ENCODE assay signal across 9 cellular contexts in genomic region chr2:188788621-188789020, GRCh38.
DNase-seq lines count a peak whose midpoint lies in the region; ATAC-seq, FAIRE-seq and TF ChIP-seq lines count a peak whose summit lies in the region.
"Had no signal": no experiment of that assay in that cellular context is flagged by ENCODE, and none has a peak within 500 bp of the region (broad histone marks: within the 10 kb centered on the region; RNA-seq: fewer than 3 reads in every experiment).

No MANE protein-coding gene starts in this region.

- H3K79me2 ChIP-seq in endothelial cell of umbilical vein (ENCODE audit: control insufficient read depth, insufficient read depth, low read length): no peaks in the 10 kb centered on the region

- no peaks in the 10 kb centered on the region for H3K36me3 Mint-ChIP-seq in immature natural killer cell
- H3K36me3 Mint-ChIP-seq in activated naive CD4-positive, alpha-beta T cell treated with anti-CD3 and anti-CD28 coated beads, Interleukin-2, amount 50 U/mL, for 72 hours: no peaks in the 10 kb centered on the region

- dilution Hi-C loops in endothelial cell of umbilical vein (cut with MboI; ENCODE audit: extremely low pct_ligation_motif_present, low sequenced_read_pairs): no loop called here

- peak; percentile 9 for DNase-seq in DMS 273 (lab: John Stamatoyannopoulos, UW; ENCODE audit: unreplicated experiment)
- no peak for DNase-seq in DMS 273 treated with DMSO at 0.1 percent for 48 hours (lab: John Stamatoyannopoulos, UW)
- DNase-seq in endothelial cell of umbilical vein (ENCODE audit: low read depth, low spot score): peak; percentile 91
- DNase-seq in mucosa of descending colon: peak in 1 of 3 donors; percentile 53
- DNase-seq in urothelium cell line (ENCODE audit: low spot score): peak; percentile 47
- no peak for DNase-seq in immature natural killer cell
- DNase-seq in activated naive CD4-positive, alpha-beta T cell treated with anti-CD3 and anti-CD28 coated beads, Interleukin-2, amount 50 U/mL, for 72 hours (ENCODE audit: low spot score in 2 of 2): no peak

- peak; percentile 71 for FAIRE-seq in endothelial cell of umbilical vein (lab: Jason Lieb, UNC)
- FAIRE-seq in urothelium cell line (lab: Jason Lieb, UNC): no peak

- peak overlapping the region; percentile 62 for H2AFZ ChIP-seq in endothelial cell of umbilical vein (ENCODE audit: low read depth, low read length)

- no peak overlapping the region for H3K4me3 Mint-ChIP-seq in immature natural killer cell

- intact Hi-C loops in endothelial cell of umbilical vein (cut with micrococcal nuclease): no loop called here
- intact Hi-C loops in mucosa of descending colon (cut with DNase I, micrococcal nuclease): loop anchor here in 1 of 2 donors (5.0 kb wide), 2 partner anchors 189 to 261 kb away; no protein-coding TSS in a partner anchor

- peak overlapping the region in 1 of 3 experiments; percentile 11 for H3K4me3 ChIP-seq in endothelial cell of umbilical vein (replicated peaks in 1 of 3; ENCODE audit: insufficient read depth in 1 of 3, low read depth in 1 of 3, low read length in 3 of 3)
- no peak overlapping the region for H3K4me3 ChIP-seq in mucosa of descending colon

- H3K36me3 ChIP-seq in endothelial cell of umbilical vein (ENCODE audit: control insufficient read depth in 2 of 2, extremely low read depth in 1 of 2, insufficient read depth in 2 of 2, low read length in 2 of 2) (no peaks in the 10 kb centered on the region), mucosa of descending colon (ENCODE audit: low read depth) (no peaks in the 10 kb centered on the region)

- H3K4me1 ChIP-seq in endothelial cell of umbilical vein (ENCODE audit: control insufficient read depth, extremely low read depth, insufficient read depth, low read length) (peaks cover 26% of the 10 kb centered on the region), mucosa of descending colon (ENCODE audit: low read depth) (no peaks in the 10 kb centered on the region)

- POLR2A ChIA-PET in endothelial cell of umbilical vein (lab: Charles Lee): no interaction called here

- H3K9me3 ChIP-seq in endothelial cell of umbilical vein (replicated peaks; ENCODE audit: control insufficient read depth, insufficient read depth, low read length) (no peaks in the 10 kb centered on the region), mucosa of descending colon (no peaks in the 10 kb centered on the region)

- BruUV-seq in endothelial cell of umbilical vein (replicated peaks; lab: Mats Ljungman, UMichigan): no TSS peak

- H3K27ac Mint-ChIP-seq in immature natural killer cell: no peak overlapping the region
- H3K27ac Mint-ChIP-seq in activated naive CD4-positive, alpha-beta T cell treated with anti-CD3 and anti-CD28 coated beads, Interleukin-2, amount 50 U/mL, for 72 hours: no peak overlapping the region

- H3K9me1 ChIP-seq in endothelial cell of umbilical vein (replicated peaks; ENCODE audit: control insufficient read depth, extremely low read depth, insufficient read depth, low read length): no peaks in the 10 kb centered on the region

- H3K9me3 Mint-ChIP-seq in immature natural killer cell: peaks cover 4 to 35% (median 15%) of the 10 kb centered on the region in 6 donors
- no peaks in the 10 kb centered on the region for H3K9me3 Mint-ChIP-seq in activated naive CD4-positive, alpha-beta T cell treated with anti-CD3 and anti-CD28 coated beads, Interleukin-2, amount 50 U/mL, for 72 hours

- peak overlapping the region; percentile 78 for H3K4me2 ChIP-seq in endothelial cell of umbilical vein (ENCODE audit: insufficient read depth, low read length)

- peaks cover 0 to 2% (median 0%) of the 10 kb centered on the region in 3 donors for H3K27me3 Mint-ChIP-seq in immature natural killer cell (ENCODE audit: low read depth in 3 of 3)

- H3K9ac ChIP-seq in endothelial cell of umbilical vein (replicated peaks; ENCODE audit: extremely low read depth, insufficient read depth, low read length): peak overlapping the region; percentile 46

- CTCF ChIA-PET in endothelial cell of umbilical vein (lab: Charles Lee): interaction anchor here (0.9 to 2.2 kb wide), 6 partner anchors 23 to 195 kb away, joined by 3 to 19 read pairs (median 4); no protein-coding TSS in a partner anchor

- no peaks in the 10 kb centered on the region for H3K4me1 Mint-ChIP-seq in immature natural killer cell

- peak; percentile 35 for ATAC-seq in mucosa of descending colon
- no peak for ATAC-seq in HG03280 (IDR thresholded peaks at IDR 0.05; ENCODE audit: unreplicated experiment)
- ATAC-seq in activated naive CD4-positive, alpha-beta T cell treated with anti-CD3 and anti-CD28 coated beads, Interleukin-2, amount 50 U/mL, for 72 hours: no peak

- no peak for TF ChIP-seq POLR2A in endothelial cell of umbilical vein (IDR thresholded peaks at IDR 0.05; ENCODE audit: low read depth, low read length)

- H3K27ac ChIP-seq in endothelial cell of umbilical vein (ENCODE audit: insufficient read depth, low read depth, low read length): peak overlapping the region; percentile 68
- H3K27ac ChIP-seq: 22Rv1 had no signal

- H4K20me1 ChIP-seq in endothelial cell of umbilical vein (replicated peaks; ENCODE audit: control insufficient read depth, extremely low read depth, insufficient read depth, low read length): no peaks in the 10 kb centered on the region

- H3K27me3 ChIP-seq in endothelial cell of umbilical vein (ENCODE audit: control insufficient read depth in 2 of 2, insufficient read depth in 2 of 2, low read length in 2 of 2): no peaks in the 10 kb centered on the region

- no peak for TF ChIP-seq CTCF in endothelial cell of umbilical vein (IDR thresholded peaks at IDR 0.05; ENCODE audit: extremely low read depth in 1 of 2, insufficient read depth in 1 of 2, low read depth in 1 of 2, low read length in 2 of 2)
- no peak for TF ChIP-seq CTCF in mucosa of descending colon (IDR thresholded peaks at IDR 0.05)

TF ChIP-seq in endothelial cell of umbilical vein, 7 proteins besides CTCF, POLR2A, EP300 and RAD21:
- TF ChIP-seq EZH2 (IDR thresholded peaks at IDR 0.05; ENCODE audit: borderline replicate concordance, low read depth, low read length, severe bottlenecking) (no peak), GATA2 (IDR thresholded peaks at IDR 0.05; ENCODE audit: insufficient read depth, insufficient read length, low read depth, low read length) (no peak), FOS (IDR thresholded peaks at IDR 0.05; ENCODE audit: borderline replicate concordance, insufficient read depth, low read length) (peak; percentile 85), JUN (IDR thresholded peaks at IDR 0.05; ENCODE audit: borderline replicate concordance, insufficient read depth, insufficient read length, low read depth) (peak; percentile 79)

Comparison
In these comparisons a context has a peak if more than half of its experiments do, and no peak if none do; other contexts are left out.
1. DNase-seq: peak in DMS 273 (single experiment), endothelial cell of umbilical vein (single experiment) and urothelium cell line (single experiment); none in DMS 273 treated with DMSO at 0.1 percent for 48 hours (single experiment), immature natural killer cell (0 of 3) and activated naive CD4-positive, alpha-beta T cell treated with anti-CD3 and anti-CD28 coated beads, Interleukin-2, amount 50 U/mL, for 72 hours (0 of 2).